ENCODE assay signal across 9 cellular contexts in the genomic region with DNA sequence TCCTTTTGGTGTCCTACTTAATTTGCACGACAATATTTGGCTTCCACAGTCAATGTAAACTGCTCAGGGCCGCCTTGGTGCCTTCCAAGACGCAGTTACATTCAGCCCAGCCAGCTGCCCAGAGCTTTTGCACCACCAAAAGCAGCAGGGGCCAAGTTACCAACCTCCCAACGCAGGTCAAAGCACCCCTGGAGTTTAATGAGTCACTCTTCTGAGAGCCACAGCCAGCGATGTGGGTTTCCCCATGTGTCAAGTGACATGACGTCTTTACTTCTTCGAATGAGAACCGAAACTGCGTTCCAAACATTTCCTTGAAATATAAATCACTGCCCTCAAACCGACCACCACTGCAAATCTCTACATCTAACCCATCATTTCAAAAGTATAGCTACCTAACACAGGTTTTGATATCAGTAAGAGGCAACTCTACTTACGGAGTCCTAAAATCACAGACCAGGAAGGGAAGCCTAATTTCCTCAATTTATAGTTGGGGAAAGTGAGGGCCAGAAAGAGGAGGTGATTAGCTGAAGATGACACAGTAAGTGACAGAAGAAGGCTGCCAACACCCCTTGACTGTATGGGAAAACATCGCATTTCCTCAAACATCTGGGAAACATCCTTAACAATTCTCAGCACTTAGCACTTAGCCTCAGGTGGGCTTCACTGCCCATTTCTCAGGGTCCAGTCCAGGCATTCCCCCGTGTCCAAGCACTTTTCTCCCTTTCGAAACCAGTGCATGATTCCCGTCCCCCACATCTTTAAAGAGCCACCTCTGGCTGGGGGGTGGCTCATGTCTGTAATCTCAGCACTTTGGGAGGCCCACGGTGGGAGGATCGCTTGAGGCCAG. TPM values are rescaled to one million over a fixed set of nuclear protein-coding genes. Genes with fewer than 3 reads are reported as not detected.
DNase-seq lines count a peak whose midpoint lies in the region; ATAC-seq and TF ChIP-seq lines count a peak whose summit lies in the region.
"Had no signal": no experiment of that assay in that cellular context is flagged by ENCODE, and none has a peak within 500 bp of the region (broad histone marks: within the 10 kb centered on the region; RNA-seq: fewer than 3 reads in every experiment).

No MANE protein-coding gene starts in this region.

- H3K27ac ChIP-seq in iPS-20b (ENCODE audit: low read length): no peak overlapping the region
- H3K27ac ChIP-seq: C4-2B had no signal

- H3K4me1 ChIP-seq in iPS-20b (ENCODE audit: insufficient read depth, low read length): peaks cover 59% of the 10 kb centered on the region

- H3K9me3 Mint-ChIP-seq in endothelial cell (ENCODE audit: unreplicated experiment): no peaks in the 10 kb centered on the region

- peaks cover 5% of the 10 kb centered on the region for H3K4me1 Mint-ChIP-seq in endothelial cell (ENCODE audit: unreplicated experiment)

- DNase-seq in activated gamma-delta T cell treated with Interleukin-2 at 50 U/mL for 16 hours (peak; percentile 17), activated gamma-delta T cell (lab: John Stamatoyannopoulos, UW) (no peak), OCI-M1 (lab: John Stamatoyannopoulos, UW) (peak; percentile 90), endothelial cell (ENCODE audit: low spot score) (no peak)
- peak; percentile 53 for DNase-seq in activated T-helper 9 cell treated with anti-CD3 and anti-CD28 coated beads, Interleukin-2, amount 50 U/mL, for 16 hours (ENCODE audit: low read depth)
- DNase-seq in stimulated activated CD4-positive, alpha-beta T cell treated with anti-CD3 and anti-CD28 coated beads, Interleukin-4, amount 100 ng/mL, for 1 hour: peak; percentile 44

- no peaks in the 10 kb centered on the region for H3K27me3 ChIP-seq in iPS-20b (ENCODE audit: insufficient read depth, low read length)

- no peaks in the 10 kb centered on the region for H3K9me3 ChIP-seq in iPS-20b (ENCODE audit: insufficient read depth, low read depth, low read length)

- no peaks in the 10 kb centered on the region for H3K36me3 Mint-ChIP-seq in endothelial cell (ENCODE audit: low read depth, unreplicated experiment)

- H3K36me3 ChIP-seq in iPS-20b (ENCODE audit: insufficient read depth, low read depth, low read length): no peaks in the 10 kb centered on the region

- no peaks in the 10 kb centered on the region for H3K27me3 Mint-ChIP-seq in endothelial cell (ENCODE audit: unreplicated experiment)

- H3K9ac ChIP-seq in iPS-20b (ENCODE audit: low read depth, low read length): no peak overlapping the region

- no peak overlapping the region for H3K27ac Mint-ChIP-seq in endothelial cell (ENCODE audit: unreplicated experiment)

- TF ChIP-seq CTCF in endothelial cell (IDR thresholded peaks at IDR 0.05; ENCODE audit: unreplicated experiment): no peak

- ATAC-seq in HG03025 (IDR thresholded peaks at IDR 0.05; ENCODE audit: low FRiP score, unreplicated experiment): peak; percentile 96

- 0 out of 2 replicates have a peak overlapping the region, but pooled peaks have one; percentile 10 for H3K4me3 ChIP-seq in iPS-20b (ENCODE audit: low read length)

- H3K4me3 Mint-ChIP-seq in endothelial cell (ENCODE audit: unreplicated experiment): no peak overlapping the region

RNA-seq across cellular contexts. Expression of gene MB21D2, which starts 24.5 kb away (rescaled TPM):
- 4.3 TPM for total RNA-seq in endothelial cell (ENCODE audit: unreplicated experiment)

Comparison
In these comparisons a context has a peak if more than half of its experiments do, and no peak if none do; other contexts are left out.
1. DNase-seq: peak in activated gamma-delta T cell treated with Interleukin-2 at 50 U/mL for 16 hours (single experiment), OCI-M1 (single experiment), activated T-helper 9 cell treated with anti-CD3 and anti-CD28 coated beads, Interleukin-2, amount 50 U/mL, for 16 hours (single experiment) and stimulated activated CD4-positive, alpha-beta T cell treated with anti-CD3 and anti-CD28 coated beads, Interleukin-4, amount 100 ng/mL, for 1 hour (single experiment); none in activated gamma-delta T cell (single experiment) and endothelial cell (single experiment).